1 cellular context compared by ENCODE assay signal in the genomic region with DNA sequence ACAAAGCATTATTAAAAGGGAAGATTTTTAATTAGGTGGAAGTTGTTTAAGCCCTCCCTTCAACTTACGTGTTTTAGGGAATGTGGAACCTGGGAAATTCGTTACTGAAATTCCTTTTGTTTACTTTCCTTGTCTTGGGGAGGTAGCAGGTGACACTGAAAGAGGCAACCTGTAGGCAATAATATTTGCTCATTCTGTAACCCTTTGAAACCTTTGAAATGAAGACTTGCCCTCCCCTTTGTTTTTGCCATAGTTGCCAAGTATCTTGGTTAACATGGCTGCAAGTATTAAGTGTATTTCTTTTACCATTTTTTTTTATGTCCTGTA.
A peak's percentile ranks its signal among the peaks of the same experiment; 100 is the strongest.
TF ChIP-seq lines count a peak whose summit lies in the region.

No MANE protein-coding gene starts in this region.

TF ChIP-seq in K562, 482 proteins besides CTCF, POLR2A, EP300 and RAD21:
- TF ChIP-seq FOXA3 (CRISPR knock-in tag; conservative IDR thresholded peaks at IDR 0.05 in 1 of 2, IDR thresholded peaks at IDR 0.05 in 1 of 2) (0 out of 4 replicates have a peak, but pooled peaks of 1 of the 2 experiments have one; percentile 12), PHTF2 (CRISPR knock-in tag; IDR thresholded peaks at IDR 0.05) (0 out of 2 replicates have a peak, but pooled peaks have one; percentile 56), THRB (CRISPR knock-in tag; conservative IDR thresholded peaks at IDR 0.05) (no peak), ZMIZ1 (IDR thresholded peaks at IDR 0.05; ENCODE audit: low read depth in 2 of 2, low read length in 2 of 2) (no peak), CBX5 (IDR thresholded peaks at IDR 0.05; ENCODE audit: borderline replicate concordance, low read depth) (no peak), E2F3 (CRISPR knock-in tag; IDR thresholded peaks at IDR 0.05) (no peak), ZC3H11A (IDR thresholded peaks at IDR 0.05; ENCODE audit: low read depth, low read length) (no peak), ZNF696 (CRISPR knock-in tag; conservative IDR thresholded peaks at IDR 0.05) (0 out of 2 replicates have a peak, but pooled peaks have one; percentile 9), FOXP1 (CRISPR knock-in tag; IDR thresholded peaks at IDR 0.05) (no peak), FOXJ3 (CRISPR knock-in tag; IDR thresholded peaks at IDR 0.05) (no peak), GATA2 (CRISPR knock-in tag; IDR thresholded peaks at IDR 0.05) (0 out of 2 replicates have a peak, but pooled peaks have one; percentile 1), ZNF324 (CRISPR knock-in tag; IDR thresholded peaks at IDR 0.05) (0 out of 2 replicates have a peak, but pooled peaks have one; percentile 10), TEAD1 (CRISPR knock-in tag; IDR thresholded peaks at IDR 0.05) (0 out of 4 replicates have a peak, but pooled peaks of 1 of the 2 experiments have one; percentile 22), MCM3 (IDR thresholded peaks at IDR 0.05) (no peak), MYC (IDR thresholded peaks at IDR 0.05; ENCODE audit: low read depth, low read length) (0 out of 2 replicates have a peak, but pooled peaks have one; percentile 15), MYC (CRISPR knock-in tag; IDR thresholded peaks at IDR 0.05; ENCODE audit: borderline replicate concordance, low read depth) (no peak), ZBTB2 (IDR thresholded peaks at IDR 0.05) (no peak), DEAF1 (CRISPR knock-in tag; IDR thresholded peaks at IDR 0.05) (0 out of 2 replicates have a peak, but pooled peaks have one; percentile 24)
- TF ChIP-seq, protein P1, sequence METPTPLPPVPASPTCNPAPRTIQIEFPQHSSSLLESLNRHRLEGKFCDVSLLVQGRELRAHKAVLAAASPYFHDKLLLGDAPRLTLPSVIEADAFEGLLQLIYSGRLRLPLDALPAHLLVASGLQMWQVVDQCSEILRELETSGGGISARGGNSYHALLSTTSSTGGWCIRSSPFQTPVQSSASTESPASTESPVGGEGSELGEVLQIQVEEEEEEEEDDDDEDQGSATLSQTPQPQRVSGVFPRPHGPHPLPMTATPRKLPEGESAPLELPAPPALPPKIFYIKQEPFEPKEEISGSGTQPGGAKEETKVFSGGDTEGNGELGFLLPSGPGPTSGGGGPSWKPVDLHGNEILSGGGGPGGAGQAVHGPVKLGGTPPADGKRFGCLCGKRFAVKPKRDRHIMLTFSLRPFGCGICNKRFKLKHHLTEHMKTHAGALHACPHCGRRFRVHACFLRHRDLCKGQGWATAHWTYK (CRISPR knock-in tag; IDR thresholded peaks at IDR 0.05), result 0 out of 2 replicates have a peak, but pooled peaks have one; percentile 32
- TF ChIP-seq, protein P2, sequence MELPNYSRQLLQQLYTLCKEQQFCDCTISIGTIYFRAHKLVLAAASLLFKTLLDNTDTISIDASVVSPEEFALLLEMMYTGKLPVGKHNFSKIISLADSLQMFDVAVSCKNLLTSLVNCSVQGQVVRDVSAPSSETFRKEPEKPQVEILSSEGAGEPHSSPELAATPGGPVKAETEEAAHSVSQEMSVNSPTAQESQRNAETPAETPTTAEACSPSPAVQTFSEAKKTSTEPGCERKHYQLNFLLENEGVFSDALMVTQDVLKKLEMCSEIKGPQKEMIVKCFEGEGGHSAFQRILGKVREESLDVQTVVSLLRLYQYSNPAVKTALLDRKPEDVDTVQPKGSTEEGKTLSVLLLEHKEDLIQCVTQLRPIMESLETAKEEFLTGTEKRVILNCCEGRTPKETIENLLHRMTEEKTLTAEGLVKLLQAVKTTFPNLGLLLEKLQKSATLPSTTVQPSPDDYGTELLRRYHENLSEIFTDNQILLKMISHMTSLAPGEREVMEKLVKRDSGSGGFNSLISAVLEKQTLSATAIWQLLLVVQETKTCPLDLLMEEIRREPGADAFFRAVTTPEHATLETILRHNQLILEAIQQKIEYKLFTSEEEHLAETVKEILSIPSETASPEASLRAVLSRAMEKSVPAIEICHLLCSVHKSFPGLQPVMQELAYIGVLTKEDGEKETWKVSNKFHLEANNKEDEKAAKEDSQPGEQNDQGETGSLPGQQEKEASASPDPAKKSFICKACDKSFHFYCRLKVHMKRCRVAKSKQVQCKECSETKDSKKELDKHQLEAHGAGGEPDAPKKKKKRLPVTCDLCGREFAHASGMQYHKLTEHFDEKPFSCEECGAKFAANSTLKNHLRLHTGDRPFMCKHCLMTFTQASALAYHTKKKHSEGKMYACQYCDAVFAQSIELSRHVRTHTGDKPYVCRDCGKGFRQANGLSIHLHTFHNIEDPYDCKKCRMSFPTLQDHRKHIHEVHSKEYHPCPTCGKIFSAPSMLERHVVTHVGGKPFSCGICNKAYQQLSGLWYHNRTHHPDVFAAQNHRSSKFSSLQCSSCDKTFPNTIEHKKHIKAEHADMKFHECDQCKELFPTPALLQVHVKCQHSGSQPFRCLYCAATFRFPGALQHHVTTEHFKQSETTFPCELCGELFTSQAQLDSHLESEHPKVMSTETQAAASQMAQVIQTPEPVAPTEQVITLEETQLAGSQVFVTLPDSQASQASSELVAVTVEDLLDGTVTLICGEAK (IDR thresholded peaks at IDR 0.05), result no peak
- TF ChIP-seq, protein P2 (CRISPR knock-in tag; IDR thresholded peaks at IDR 0.05), result no peak
- TF ChIP-seq, protein P3, sequence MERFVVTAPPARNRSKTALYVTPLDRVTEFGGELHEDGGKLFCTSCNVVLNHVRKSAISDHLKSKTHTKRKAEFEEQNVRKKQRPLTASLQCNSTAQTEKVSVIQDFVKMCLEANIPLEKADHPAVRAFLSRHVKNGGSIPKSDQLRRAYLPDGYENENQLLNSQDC (CRISPR knock-in tag; IDR thresholded peaks at IDR 0.05), result no peak
TF ChIP-seq in K562: peak in this region for 9.
